In the genomic region with DNA sequence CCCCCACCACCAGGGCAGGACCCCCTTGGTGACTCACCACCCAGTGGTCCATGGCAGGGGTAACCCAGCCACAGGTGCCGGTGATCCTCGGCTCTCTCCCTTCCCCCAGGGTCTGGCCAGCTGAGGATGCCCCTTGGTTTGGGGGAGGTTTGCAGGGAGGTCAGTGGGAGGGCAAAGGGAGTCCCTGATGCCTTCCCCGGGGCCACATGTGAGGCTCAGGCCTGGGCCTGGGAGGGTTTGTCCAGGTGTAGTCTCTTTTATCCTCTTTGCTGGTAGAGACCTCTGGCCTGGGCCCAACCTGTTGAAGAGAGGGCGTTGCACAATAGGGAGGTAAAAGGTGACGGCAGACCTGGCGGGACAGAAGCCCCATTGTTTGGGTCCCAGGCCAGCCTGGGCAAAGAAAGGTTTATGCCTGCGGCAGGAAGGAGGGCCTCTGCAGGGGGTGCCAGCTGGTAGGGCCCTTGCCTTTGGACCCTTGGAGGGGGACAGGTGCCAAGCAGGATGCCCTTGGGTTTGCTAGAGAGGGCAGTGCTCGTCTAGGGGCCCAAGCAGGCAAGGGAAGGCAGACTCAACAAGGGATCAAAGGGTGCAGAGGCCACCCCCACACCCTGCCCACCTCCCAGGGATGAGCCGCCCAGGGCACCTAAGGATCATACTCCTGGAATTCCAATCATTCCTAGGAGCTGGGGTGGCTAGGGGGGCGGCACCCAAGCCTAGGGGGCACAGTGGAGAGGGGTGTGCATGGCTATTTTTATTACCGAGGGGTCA, we compare ENCODE assay signal across 1 cellular context.
TF ChIP-seq lines count a peak whose summit lies in the region.

No MANE protein-coding gene starts in this region.

TF ChIP-seq in Ishikawa, 13 proteins besides CTCF, POLR2A, EP300 and RAD21 (continued from another document):
- TF ChIP-seq REST (IDR thresholded peaks at IDR 0.05; ENCODE audit: low read depth): no peak
- TF ChIP-seq YY1 (IDR thresholded peaks at IDR 0.05; ENCODE audit: low read depth): no peak
- TF ChIP-seq, protein P1, sequence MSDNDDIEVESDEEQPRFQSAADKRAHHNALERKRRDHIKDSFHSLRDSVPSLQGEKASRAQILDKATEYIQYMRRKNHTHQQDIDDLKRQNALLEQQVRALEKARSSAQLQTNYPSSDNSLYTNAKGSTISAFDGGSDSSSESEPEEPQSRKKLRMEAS (IDR thresholded peaks at IDR 0.05): peak; percentile 65; the same call in 1 of the 2 replicates
- TF ChIP-seq TAF1 (IDR thresholded peaks at IDR 0.05; ENCODE audit: low read depth): no peak
- TF ChIP-seq TEAD4 (IDR thresholded peaks at IDR 0.05): peak; percentile 90
- peak; percentile 97 for TF ChIP-seq TCF12 (IDR thresholded peaks at IDR 0.05; ENCODE audit: low read depth)
- TF ChIP-seq NFIC (IDR thresholded peaks at IDR 0.05): peak; percentile 96
- peak; percentile 77 for TF ChIP-seq FOXM1 (IDR thresholded peaks at IDR 0.05; ENCODE audit: borderline replicate concordance, low read depth)
- TF ChIP-seq, protein P2, sequence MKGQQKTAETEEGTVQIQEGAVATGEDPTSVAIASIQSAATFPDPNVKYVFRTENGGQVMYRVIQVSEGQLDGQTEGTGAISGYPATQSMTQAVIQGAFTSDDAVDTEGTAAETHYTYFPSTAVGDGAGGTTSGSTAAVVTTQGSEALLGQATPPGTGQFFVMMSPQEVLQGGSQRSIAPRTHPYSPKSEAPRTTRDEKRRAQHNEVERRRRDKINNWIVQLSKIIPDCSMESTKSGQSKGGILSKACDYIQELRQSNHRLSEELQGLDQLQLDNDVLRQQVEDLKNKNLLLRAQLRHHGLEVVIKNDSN (IDR thresholded peaks at IDR 0.05): no peak
- no peak for TF ChIP-seq CREB1 (IDR thresholded peaks at IDR 0.05; ENCODE audit: low read depth)
- TF ChIP-seq CEBPB (IDR thresholded peaks at IDR 0.05): peak; percentile 100
